11 cellular contexts compared by ENCODE assay signal in genomic region chr10:113735913-113736312, GRCh38. TPM values are rescaled to one million over a fixed set of nuclear protein-coding genes. Genes with fewer than 3 reads are reported as not detected.
DNase-seq lines count a peak whose midpoint lies in the region; ATAC-seq, FAIRE-seq and TF ChIP-seq lines count a peak whose summit lies in the region.
"Had no signal": no experiment of that assay in that cellular context is flagged by ENCODE, and none has a peak within 500 bp of the region (broad histone marks: within the 10 kb centered on the region; RNA-seq: fewer than 3 reads in every experiment).

No MANE protein-coding gene starts in this region.

- no peak overlapping the region for H2AFZ ChIP-seq in K562 (ENCODE audit: low read depth, low read length)
- H2AFZ ChIP-seq: parathyroid adenoma had no signal

- DNase-seq in A673 (ENCODE audit: low spot score) (peak; percentile 46), K562 (ENCODE audit: extremely low read depth in 1 of 4, low spot score in 3 of 4) (no peak), Right ventricle myocardium inferior (ENCODE audit: missing footprints) (no peak), NCI-H2196 treated with DMSO at 0.1 percent for 48 hours (lab: John Stamatoyannopoulos, UW; ENCODE audit: unreplicated experiment) (no peak)
- no peak for DNase-seq in activated CD4-positive, alpha-beta T cell treated with anti-CD3 and anti-CD28 coated beads for 4 hours
- DNase-seq in activated CD4-positive, alpha-beta T cell treated with anti-CD3 and anti-CD28 coated beads, Interleukin-2, amount 50 U/mL, for 48 hours, result no peak
- DNase-seq: activated CD4-positive, alpha-beta T cell treated with anti-CD3 and anti-CD28 coated beads, Interleukin-2, amount 10 ng/mL, durations not matched to agents 7 days and 5 days had no signal

- H3K4me1 ChIP-seq in A673 (ENCODE audit: insufficient read depth, low read length, poor library complexity, severe bottlenecking) (peaks cover 33% of the 10 kb centered on the region), K562 (replicated peaks in 1 of 2; ENCODE audit: control insufficient read depth in 2 of 2, insufficient read depth in 2 of 2, low read length in 2 of 2) (no peaks in the 10 kb centered on the region)
- H3K4me1 ChIP-seq: parathyroid adenoma had no signal

- no peak overlapping the region for H3K9ac ChIP-seq in K562 (ENCODE audit: insufficient read depth in 1 of 2, low read depth in 2 of 2, low read length in 2 of 2)
- H3K9ac ChIP-seq: parathyroid adenoma had no signal

- TF ChIP-seq EP300 in Ishikawa (IDR thresholded peaks at IDR 0.05; ENCODE audit: borderline replicate concordance) (no peak), K562 (IDR thresholded peaks at IDR 0.05; ENCODE audit: low read length) (no peak)

- BruUV-seq in A673 (replicated peaks; lab: Mats Ljungman, UMichigan) (no TSS peak), K562 (replicated peaks; lab: Mats Ljungman, UMichigan) (no TSS peak)

- H3K9me3 ChIP-seq in A673 (ENCODE audit: low read depth, low read length, poor library complexity, severe bottlenecking), result no peaks in the 10 kb centered on the region
- H3K9me3 ChIP-seq in K562 (replicated peaks; ENCODE audit: control insufficient read depth, insufficient read depth, low read depth, low read length), result no peaks in the 10 kb centered on the region

- H4K20me1 ChIP-seq in K562 (replicated peaks; ENCODE audit: control insufficient read depth, insufficient read depth, low read length), result no peaks in the 10 kb centered on the region

- no peak overlapping the region for H3K4me2 ChIP-seq in K562 (ENCODE audit: insufficient read depth, low read length)

- no peak for TF ChIP-seq POLR2A in K562 (conservative IDR thresholded peaks at IDR 0.05)

- CTCF ChIA-PET in A673 (lab: Charles Lee) (no interaction called here), K562 (lab: Yijun Ruan, JAX; ENCODE audit: low intra/inter-chr PET ratio) (no interaction called here)

- H3K36me3 ChIP-seq in A673 (ENCODE audit: insufficient read depth, low read length, poor library complexity, severe bottlenecking) (no peaks in the 10 kb centered on the region), K562 (ENCODE audit: control insufficient read depth, insufficient read depth, low read length) (no peaks in the 10 kb centered on the region)

- ATAC-seq in GM21381 (IDR thresholded peaks at IDR 0.05; ENCODE audit: unreplicated experiment), result peak; percentile 59
- no peak for ATAC-seq in K562
- no peak for ATAC-seq in Right ventricle myocardium inferior

- H3K27me3 ChIP-seq in A673 (replicated peaks; ENCODE audit: insufficient read depth, low read depth, low read length, poor library complexity), result no peaks in the 10 kb centered on the region
- no peaks in the 10 kb centered on the region for H3K27me3 ChIP-seq in K562 (ENCODE audit: control insufficient read depth in 2 of 2, insufficient read depth in 2 of 2, low read length in 2 of 2)

- POLR2A ChIA-PET in A673 (lab: Charles Lee; ENCODE audit: low non-redundant PET) (no interaction called here), K562 (lab: Yijun Ruan, JAX) (no interaction called here)

- 0% methylated on average over 2 of the region's 2 CpGs for WGBS in K562 (ENCODE audit: insufficient coverage, low coverage, missing lambda C conversion rate)

- H3K79me2 ChIP-seq in K562 (ENCODE audit: control insufficient read depth, insufficient read depth, low read length), result no peaks in the 10 kb centered on the region
- H3K79me2 ChIP-seq: parathyroid adenoma had no signal

- TF ChIP-seq RAD21 in Ishikawa (IDR thresholded peaks at IDR 0.05; ENCODE audit: low read depth) (no peak), K562 (CRISPR knock-in tag; conservative IDR thresholded peaks at IDR 0.05 in 1 of 2, IDR thresholded peaks at IDR 0.05 in 1 of 2) (peak in 1 of 2 experiments; percentile 59; a peak in 2 of 4 replicates)

- in situ Hi-C loops in K562 (cut with MboI), result no loop called here

- FAIRE-seq in K562 (lab: Jason Lieb, UNC), result no peak
- FAIRE-seq: endometrium had no signal

- peak; percentile 34 for TF ChIP-seq CTCF in A673 (conservative IDR thresholded peaks at IDR 0.05; ENCODE audit: low read depth, low read length)
- no peak for TF ChIP-seq CTCF in K562 (IDR thresholded peaks at IDR 0.05 in 2 of 3, conservative IDR thresholded peaks at IDR 0.05 in 1 of 3; ENCODE audit: insufficient read depth in 2 of 3, low read depth in 1 of 3, low read length in 3 of 3)

- no peak overlapping the region for H3K4me3 ChIP-seq in A673 (ENCODE audit: low read depth, low read length, poor library complexity, severe bottlenecking)
- H3K4me3 ChIP-seq in K562, result no peak overlapping the region

- no peak overlapping the region for H3K27ac ChIP-seq in A673 (ENCODE audit: low read depth, low read length, poor library complexity, severe bottlenecking)
- H3K27ac ChIP-seq in K562 (ENCODE audit: extremely low read depth, low read depth, low read length), result no peak overlapping the region
- H3K27ac ChIP-seq: parathyroid adenoma had no signal

- H3K9me1 ChIP-seq in K562 (ENCODE audit: control insufficient read depth, insufficient read depth, low read length), result no peaks in the 10 kb centered on the region

- intact Hi-C loops in A673 (cut with micrococcal nuclease; ENCODE audit: unreplicated experiment) (no loop called here), K562 (cut with micrococcal nuclease) (no loop called here), Right ventricle myocardium inferior (cut with DNase I) (no loop called here)

TF ChIP-seq in Ishikawa, 13 proteins besides CTCF, POLR2A, EP300 and RAD21:
- TF ChIP-seq CEBPB (IDR thresholded peaks at IDR 0.05), result 0 out of 2 replicates have a peak, but pooled peaks have one; percentile 17
- no peak for TF ChIP-seq NFIC (IDR thresholded peaks at IDR 0.05)

TF ChIP-seq in K562, 482 proteins besides CTCF, POLR2A, EP300 and RAD21 (continues in another document):
- TF ChIP-seq PCBP1 (IDR thresholded peaks at IDR 0.05; ENCODE audit: low read depth, low read length, poor library complexity, severe bottlenecking) (no peak), ATF3 (IDR thresholded peaks at IDR 0.05) (peak; percentile 69), ATF3 (CRISPR knock-in tag; conservative IDR thresholded peaks at IDR 0.05) (no peak), CEBPG (CRISPR knock-in tag; IDR thresholded peaks at IDR 0.05) (peak; percentile 56), CEBPG (tag; conservative IDR thresholded peaks at IDR 0.05 in 1 of 2, IDR thresholded peaks at IDR 0.05 in 1 of 2) (peak; percentile 73 to 83; a peak in 3 of 4 replicates)

RNA-seq across cellular contexts. Expression of gene PLEKHS1, which starts 15.6 kb away (rescaled TPM):
- total RNA-seq in A673 (2021), result 0.09 TPM in 1 of 2 replicates, not detected in the other
- not detected in 2 replicates for total RNA-seq in K562 (2011; cell fraction: chromatin; rRNA removed; ENCODE audit: low replicate concordance)
- not detected in 2 replicates for total RNA-seq in K562 (2011; cell fraction: nucleolus; rRNA removed)
- total RNA-seq in K562 (2011; cell fraction: nucleoplasm; rRNA removed), result not detected in 2 replicates
- not detected in 2 replicates for total RNA-seq in K562 (2014; rRNA removed)
- total RNA-seq in K562 (2014; rRNA removed; fragmentation: Illumina TruSeq; extraction: Trizol), result not detected in 2 replicates
- total RNA-seq in K562 (2015; rRNA removed; fragmentation: Illumina TruSeq; extraction: Trizol), result not detected in 2 replicates
- not detected in 2 replicates for total RNA-seq in K562 (2021)
- polyA plus RNA-seq in K562 (2011; rRNA removed), result not detected in 2 replicates
- polyA plus RNA-seq in K562 (2011; cell fraction: cytosol; rRNA removed), result not detected in 2 replicates
- not detected in 2 replicates for polyA plus RNA-seq in K562 (2011; cell fraction: nucleus; rRNA removed)
- polyA plus RNA-seq in K562 (2012), result 0.04 TPM in 1 of 2 replicates, not detected in the other
- not detected in 2 replicates for polyA plus RNA-seq in K562 (2014; fragmentation: Illumina TruSeq; extraction: Trizol)
- polyA plus RNA-seq in K562 (2014; fragmentation: Nextera tagmentation; extraction: Ambion mirVana), result not detected
- not detected in 2 replicates for polyA plus RNA-seq in K562 (2014; rRNA removed)
- polyA minus RNA-seq in K562 (2011; rRNA and poly(A)+ RNA removed), result 0.04 TPM in 1 of 2 replicates, not detected in the other
- not detected in 2 replicates for polyA minus RNA-seq in K562 (2011; cell fraction: cytosol; rRNA and poly(A)+ RNA removed)
- not detected in 2 replicates for polyA minus RNA-seq in K562 (2011; cell fraction: nucleus; rRNA and poly(A)+ RNA removed)
- total RNA-seq in Right ventricle myocardium inferior, result not detected

RNA-seq across cellular contexts. Expression of gene CASP7, which starts 56.2 kb away (rescaled TPM):
- total RNA-seq in A673 (2021) (43.7 and 57.7 TPM in 2 replicates), K562 (2014; rRNA removed) (8.7 and 12.3 TPM in 2 replicates), K562 (2014; rRNA removed; fragmentation: Illumina TruSeq; extraction: Trizol) (13.8 and 16.3 TPM in 2 replicates), K562 (2015; rRNA removed; fragmentation: Illumina TruSeq; extraction: Trizol) (21.5 and 23.3 TPM in 2 replicates), K562 (2021) (9.0 and 9.2 TPM in 2 replicates), Right ventricle myocardium inferior (13.8 TPM)
- total RNA-seq in K562 (2011; cell fraction: chromatin; rRNA removed; ENCODE audit: low replicate concordance), result 1.4 and 3.6 TPM in 2 replicates
- total RNA-seq in K562 (2011; cell fraction: nucleolus; rRNA removed), result 0.66 and 1.0 TPM in 2 replicates
- 2.0 and 2.5 TPM in 2 replicates for total RNA-seq in K562 (2011; cell fraction: nucleoplasm; rRNA removed)
- polyA plus RNA-seq in K562 (2011; rRNA removed) (1.4 and 2.2 TPM in 2 replicates), K562 (2014; fragmentation: Illumina TruSeq; extraction: Trizol) (11.2 and 11.8 TPM in 2 replicates), K562 (2014; fragmentation: Nextera tagmentation; extraction: Ambion mirVana) (10 to 100 TPM in 1 of 2 experiments, 1 to 10 TPM in 1; 8.1 to 13.8 TPM), K562 (2014; rRNA removed) (8.9 TPM in 2 replicates)
- 0.38 and 0.92 TPM in 2 replicates for polyA plus RNA-seq in K562 (2011; cell fraction: cytosol; rRNA removed)
- 0.84 and 1.1 TPM in 2 replicates for polyA plus RNA-seq in K562 (2011; cell fraction: nucleus; rRNA removed)
- 13.1 and 22.3 TPM in 2 replicates for polyA plus RNA-seq in K562 (2012)
- polyA minus RNA-seq in K562 (2011; rRNA and poly(A)+ RNA removed), result 0.63 and 1.9 TPM in 2 replicates
- 1.2 and 1.3 TPM in 2 replicates for polyA minus RNA-seq in K562 (2011; cell fraction: cytosol; rRNA and poly(A)+ RNA removed)
- 0.78 and 0.81 TPM in 2 replicates for polyA minus RNA-seq in K562 (2011; cell fraction: nucleus; rRNA and poly(A)+ RNA removed)
